Comparison of ENCODE assay signal across 22 cellular contexts in genomic region chr15:66231421-66232266, GRCh38. TPM values are rescaled to one million over a fixed set of nuclear protein-coding genes. Genes with fewer than 3 reads are reported as not detected.
A peak's percentile ranks its signal among the peaks of the same experiment; 100 is the strongest.
DNase-seq lines count a peak whose midpoint lies in the region; ATAC-seq, FAIRE-seq and TF ChIP-seq lines count a peak whose summit lies in the region.
"Had no signal": no experiment of that assay in that cellular context is flagged by ENCODE, and none has a peak within 500 bp of the region (broad histone marks: within the 10 kb centered on the region; RNA-seq: fewer than 3 reads in every experiment).

No MANE protein-coding gene starts in this region.

- no peaks in the 10 kb centered on the region for H3K9me3 ChIP-seq in HepG2 (ENCODE audit: low read length)
- H3K9me3 ChIP-seq in right lobe of liver, result no peaks in the 10 kb centered on the region
- H3K9me3 ChIP-seq: lower lobe of right lung, vagina had no signal

- H3K4me1 Mint-ChIP-seq in stimulated activated naive CD8-positive, alpha-beta T cell treated with anti-CD3 and anti-CD28 coated beads, Interleukin-15, amount 100 ng/mL, for 72 hours, result no peaks in the 10 kb centered on the region
- H3K4me1 Mint-ChIP-seq: activated CD4-positive, alpha-beta T cell treated with anti-CD3 and anti-CD28 coated beads, Interleukin-2, amount 10 ng/mL, durations not matched to agents 7 days and 5 days; T-cell had no signal

- intact Hi-C loops in HepG2 (cut with micrococcal nuclease; ENCODE audit: unreplicated experiment), result no loop called here
- intact Hi-C loops in right lobe of liver (cut with DNase I), result no loop called here
- intact Hi-C loops in Right ventricle myocardium inferior (cut with DNase I), result no loop called here

- H3K9ac ChIP-seq in HepG2 (ENCODE audit: insufficient read depth, low read depth, low read length), result no peak overlapping the region

- POLR2A ChIA-PET in HepG2 (lab: Yijun Ruan, JAX), result no interaction called here

- H3K27me3 ChIP-seq in HepG2 (ENCODE audit: control insufficient read depth in 1 of 2, insufficient read depth in 2 of 2, low read length in 2 of 2) (peaks cover 2 to 55% of the 10 kb centered on the region in 2 experiments; a peak in 4 of 5 replicates), right lobe of liver (no peaks in the 10 kb centered on the region)
- H3K27me3 ChIP-seq: vagina had no signal

- TF ChIP-seq EP300 in HepG2 (IDR thresholded peaks at IDR 0.05; ENCODE audit: low read depth in 2 of 2, low read length in 2 of 2) (no peak), HepG2 (CRISPR knock-in tag; IDR thresholded peaks at IDR 0.05; ENCODE audit: borderline replicate concordance) (no peak)

- H3K4me2 ChIP-seq in HepG2 (ENCODE audit: low read depth, low read length), result no peak overlapping the region

- no peaks in the 10 kb centered on the region for H3K79me2 ChIP-seq in HepG2 (ENCODE audit: insufficient read depth, low read length)

- BruUV-seq in HepG2 (replicated peaks; lab: Mats Ljungman, UMichigan), result no TSS peak

- no peaks in the 10 kb centered on the region for H3K4me1 ChIP-seq in HepG2 (ENCODE audit: insufficient read depth, low read length)
- H3K4me1 ChIP-seq in right lobe of liver, result no peaks in the 10 kb centered on the region
- H3K4me1 ChIP-seq: lower lobe of right lung, vagina had no signal

- no peaks in the 10 kb centered on the region for H3K36me3 ChIP-seq in HepG2 (replicated peaks in 1 of 2; ENCODE audit: control insufficient read depth in 1 of 2, insufficient read depth in 2 of 2, low read length in 2 of 2)
- no peaks in the 10 kb centered on the region for H3K36me3 ChIP-seq in right lobe of liver
- H3K36me3 ChIP-seq: lower lobe of right lung, vagina had no signal

- CTCF ChIA-PET in HepG2 (lab: Yijun Ruan, JAX; ENCODE audit: low intra/inter-chr PET ratio, low total read pairs), result no interaction called here

- ATAC-seq in HepG2, result no peak
- ATAC-seq in right lobe of liver, result no peak
- ATAC-seq in HG03521 (IDR thresholded peaks at IDR 0.05; ENCODE audit: unreplicated experiment), result no peak
- ATAC-seq in Right ventricle myocardium inferior, result no peak
- ATAC-seq in stimulated activated naive CD8-positive, alpha-beta T cell treated with anti-CD3 and anti-CD28 coated beads, Interleukin-15, amount 100 ng/mL, for 72 hours, result no peak
- ATAC-seq: lower lobe of right lung, T-cell had no signal

- WGBS in HepG2 (ENCODE audit: low lambda C conversion rate), result 14% methylated on average over 5 of the region's 6 CpGs
- 77% methylated on average over 3 of the region's 6 CpGs for WGBS in right lobe of liver (ENCODE audit: insufficient coverage, low coverage, low lambda C conversion rate, missing lambda C conversion rate)

- no peak overlapping the region for H3K27ac ChIP-seq in HepG2 (ENCODE audit: extremely low read length, insufficient read depth, low read length)
- no peak overlapping the region for H3K27ac ChIP-seq in right lobe of liver
- H3K27ac ChIP-seq: lower lobe of right lung, vagina had no signal

- TF ChIP-seq POLR2A in HepG2 (IDR thresholded peaks at IDR 0.05; ENCODE audit: insufficient read depth in 1 of 2, low read depth in 2 of 2, low read length in 2 of 2), result no peak
- TF ChIP-seq POLR2A in right lobe of liver (IDR thresholded peaks at IDR 0.05), result no peak

- DNase-seq in HepG2 (ENCODE audit: low spot score) (no peak), right lobe of liver (no peak), OCI-M1 (lab: John Stamatoyannopoulos, UW) (peak; percentile 8), fibroblast of the aortic adventitia (ENCODE audit: low read depth) (peak; percentile 14), GM03348 (ENCODE audit: low spot score) (no peak), Right ventricle myocardium inferior (ENCODE audit: missing footprints) (no peak)
- DNase-seq in stimulated activated naive CD8-positive, alpha-beta T cell treated with anti-CD3 and anti-CD28 coated beads, Interleukin-15, amount 100 ng/mL, for 72 hours, result no peak
- DNase-seq: activated CD4-positive, alpha-beta T cell treated with anti-CD3 and anti-CD28 coated beads, Interleukin-2, amount 10 ng/mL, durations not matched to agents 7 days and 5 days; activated CD8-positive, alpha-beta memory T cell treated with anti-CD3 and anti-CD28 coated beads, Interleukin-2, amount 50 U/mL, for 4 hours; activated effector memory CD4-positive, alpha-beta T cell treated with anti-CD3 and anti-CD28 coated beads, Interleukin-2, amount 50 U/mL, for 16 hours; Karpas-422; lower lobe of right lung; NCI-H1092; NCI-H2081; NCI-H510A treated with DMSO at 0.1 percent for 48 hours; SHP77; T-cell had no signal

- no peak for TF ChIP-seq RAD21 in HepG2 (CRISPR knock-in tag; IDR thresholded peaks at IDR 0.05)

- H4K20me1 ChIP-seq in HepG2 (ENCODE audit: insufficient read depth, low read length), result no peaks in the 10 kb centered on the region

- H3K9me3 Mint-ChIP-seq in stimulated activated naive CD8-positive, alpha-beta T cell treated with anti-CD3 and anti-CD28 coated beads, Interleukin-15, amount 100 ng/mL, for 72 hours, result no peaks in the 10 kb centered on the region
- H3K9me3 Mint-ChIP-seq: activated CD4-positive, alpha-beta T cell treated with anti-CD3 and anti-CD28 coated beads, Interleukin-2, amount 10 ng/mL, durations not matched to agents 7 days and 5 days; dendritic cell treated with granulocyte-macrophage colony-stimulating factor and Interleukin-4, amounts not matched to agents 40 ng/mL and 50 ng/mL, for 4 days; T-cell had no signal

- H3K4me3 Mint-ChIP-seq in stimulated activated naive CD8-positive, alpha-beta T cell treated with anti-CD3 and anti-CD28 coated beads, Interleukin-15, amount 100 ng/mL, for 72 hours, result no peak overlapping the region
- H3K4me3 Mint-ChIP-seq: activated CD4-positive, alpha-beta T cell treated with anti-CD3 and anti-CD28 coated beads, Interleukin-2, amount 10 ng/mL, durations not matched to agents 7 days and 5 days; dendritic cell treated with granulocyte-macrophage colony-stimulating factor and Interleukin-4, amounts not matched to agents 40 ng/mL and 50 ng/mL, for 4 days; T-cell had no signal

- no peak for FAIRE-seq in HepG2 (lab: Jason Lieb, UNC)
- FAIRE-seq: GM12891, islet of Langerhans had no signal

- in situ Hi-C loops in HepG2 (cut with HindIII; ENCODE audit: extremely low pct_ligation_motif_present, low pct_unique_long_range_greater_than_20kb), result no loop called here

- H3K4me3 ChIP-seq in HepG2 (replicated peaks in 1 of 3; ENCODE audit: insufficient read depth in 1 of 3, low read depth in 2 of 3, low read length in 3 of 3) (no peak overlapping the region), right lobe of liver (no peak overlapping the region), fibroblast of the aortic adventitia (ENCODE audit: low read depth, low read length) (no peak overlapping the region)
- H3K4me3 ChIP-seq: lower lobe of right lung, vagina had no signal

- H3K27ac Mint-ChIP-seq in stimulated activated naive CD8-positive, alpha-beta T cell treated with anti-CD3 and anti-CD28 coated beads, Interleukin-15, amount 100 ng/mL, for 72 hours, result peak overlapping the region in 1 of 2 donors; percentile 21
- H3K27ac Mint-ChIP-seq: activated CD4-positive, alpha-beta T cell treated with anti-CD3 and anti-CD28 coated beads, Interleukin-2, amount 10 ng/mL, durations not matched to agents 7 days and 5 days; dendritic cell treated with granulocyte-macrophage colony-stimulating factor and Interleukin-4, amounts not matched to agents 40 ng/mL and 50 ng/mL, for 4 days; T-cell had no signal

- no peak for TF ChIP-seq CTCF in HepG2 (CRISPR knock-in tag; IDR thresholded peaks at IDR 0.05)
- no peak for TF ChIP-seq CTCF in right lobe of liver (IDR thresholded peaks at IDR 0.05)
- TF ChIP-seq CTCF in fibroblast of the aortic adventitia (IDR thresholded peaks at IDR 0.05; ENCODE audit: insufficient read depth, low read length), result no peak

- peaks cover 31% of the 10 kb centered on the region for H3K27me3 Mint-ChIP-seq in stimulated activated naive CD8-positive, alpha-beta T cell treated with anti-CD3 and anti-CD28 coated beads, Interleukin-15, amount 100 ng/mL, for 72 hours
- H3K27me3 Mint-ChIP-seq: activated CD4-positive, alpha-beta T cell treated with anti-CD3 and anti-CD28 coated beads, Interleukin-2, amount 10 ng/mL, durations not matched to agents 7 days and 5 days had no signal

- no peak overlapping the region for H2AFZ ChIP-seq in HepG2 (ENCODE audit: low read length)

TF ChIP-seq in HepG2, 621 proteins besides CTCF, POLR2A, EP300 and RAD21 (continues in another document):
- TF ChIP-seq, protein P1, sequence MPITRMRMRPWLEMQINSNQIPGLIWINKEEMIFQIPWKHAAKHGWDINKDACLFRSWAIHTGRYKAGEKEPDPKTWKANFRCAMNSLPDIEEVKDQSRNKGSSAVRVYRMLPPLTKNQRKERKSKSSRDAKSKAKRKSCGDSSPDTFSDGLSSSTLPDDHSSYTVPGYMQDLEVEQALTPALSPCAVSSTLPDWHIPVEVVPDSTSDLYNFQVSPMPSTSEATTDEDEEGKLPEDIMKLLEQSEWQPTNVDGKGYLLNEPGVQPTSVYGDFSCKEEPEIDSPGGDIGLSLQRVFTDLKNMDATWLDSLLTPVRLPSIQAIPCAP (CRISPR knock-in tag; IDR thresholded peaks at IDR 0.05; ENCODE audit: low read depth), result no peak

RNA-seq across cellular contexts. Expression of gene MEGF11, which starts 21.9 kb away (rescaled TPM):
- total RNA-seq in HepG2 (2016; rRNA removed; fragmentation: Illumina TruSeq; extraction: Trizol) (not detected in 2 replicates), right lobe of liver (not detected), fibroblast of the aortic adventitia (ENCODE audit: low replicate concordance) (0.36 TPM in 1 of 2 replicates, not detected in the other), Right ventricle myocardium inferior (not detected)
- total RNA-seq in HepG2 (2016; cell fraction: cytosol; rRNA removed; fragmentation: Illumina TruSeq; extraction: Trizol; ENCODE audit: low read depth), result not detected in 2 replicates
- not detected in 2 replicates for total RNA-seq in HepG2 (2016; cell fraction: insoluble cytoplasmic fraction; rRNA removed; fragmentation: Illumina TruSeq; extraction: Trizol)
- total RNA-seq in HepG2 (2016; cell fraction: membrane; rRNA removed; fragmentation: Illumina TruSeq; extraction: Trizol), result not detected in 2 replicates
- not detected in 2 replicates for total RNA-seq in HepG2 (2016; cell fraction: nucleus; rRNA removed; fragmentation: Illumina TruSeq; extraction: Trizol)
- polyA plus RNA-seq in HepG2 (2011; rRNA removed), result not detected in 2 replicates
- polyA plus RNA-seq in HepG2 (2011; cell fraction: cytosol; rRNA removed), result not detected in 2 replicates
- polyA plus RNA-seq in HepG2 (2011; cell fraction: nucleus; rRNA removed), result 0.50 TPM in 1 of 2 replicates, not detected in the other
- 0.31 and 0.35 TPM in 2 replicates for polyA plus RNA-seq in HepG2 (2012)
- polyA plus RNA-seq in HepG2 (2016; cell fraction: cytosol; fragmentation: Illumina TruSeq; extraction: Trizol; ENCODE audit: low read depth), result not detected in 2 replicates
- polyA plus RNA-seq in HepG2 (2016; cell fraction: insoluble cytoplasmic fraction; fragmentation: Illumina TruSeq; extraction: Trizol; ENCODE audit: low read depth), result not detected in 2 replicates
- not detected in 2 replicates for polyA plus RNA-seq in HepG2 (2016; cell fraction: membrane; fragmentation: Illumina TruSeq; extraction: Trizol; ENCODE audit: low read depth)
- polyA plus RNA-seq in HepG2 (2016; cell fraction: nucleus; fragmentation: Illumina TruSeq; extraction: Trizol; ENCODE audit: insufficient read depth, low read depth), result not detected in 2 replicates
- polyA minus RNA-seq in HepG2 (2011; rRNA and poly(A)+ RNA removed; ENCODE audit: low replicate concordance), result not detected in 2 replicates
- polyA minus RNA-seq in HepG2 (2011; cell fraction: cytosol; rRNA and poly(A)+ RNA removed), result not detected in 2 replicates
- polyA minus RNA-seq in HepG2 (2011; cell fraction: nucleus; rRNA and poly(A)+ RNA removed), result 0.37 and 1.0 TPM in 2 replicates
- total RNA-seq: activated CD4-positive, alpha-beta T cell treated with anti-CD3 and anti-CD28 coated beads, Interleukin-2, amount 10 ng/mL, durations not matched to agents 7 days and 5 days; lower lobe of right lung had no signal

Comparison
In these comparisons a context has a peak if more than half of its experiments do, and no peak if none do; other contexts are left out.
1. DNase-seq: peak in OCI-M1 (single experiment) and fibroblast of the aortic adventitia (single experiment); none in HepG2 (single experiment), right lobe of liver (0 of 3), GM03348 (single experiment), Right ventricle myocardium inferior (single experiment) and stimulated activated naive CD8-positive, alpha-beta T cell treated with anti-CD3 and anti-CD28 coated beads, Interleukin-15, amount 100 ng/mL, for 72 hours (0 of 2).